1 cellular context compared by ENCODE assay signal in the genomic region with DNA sequence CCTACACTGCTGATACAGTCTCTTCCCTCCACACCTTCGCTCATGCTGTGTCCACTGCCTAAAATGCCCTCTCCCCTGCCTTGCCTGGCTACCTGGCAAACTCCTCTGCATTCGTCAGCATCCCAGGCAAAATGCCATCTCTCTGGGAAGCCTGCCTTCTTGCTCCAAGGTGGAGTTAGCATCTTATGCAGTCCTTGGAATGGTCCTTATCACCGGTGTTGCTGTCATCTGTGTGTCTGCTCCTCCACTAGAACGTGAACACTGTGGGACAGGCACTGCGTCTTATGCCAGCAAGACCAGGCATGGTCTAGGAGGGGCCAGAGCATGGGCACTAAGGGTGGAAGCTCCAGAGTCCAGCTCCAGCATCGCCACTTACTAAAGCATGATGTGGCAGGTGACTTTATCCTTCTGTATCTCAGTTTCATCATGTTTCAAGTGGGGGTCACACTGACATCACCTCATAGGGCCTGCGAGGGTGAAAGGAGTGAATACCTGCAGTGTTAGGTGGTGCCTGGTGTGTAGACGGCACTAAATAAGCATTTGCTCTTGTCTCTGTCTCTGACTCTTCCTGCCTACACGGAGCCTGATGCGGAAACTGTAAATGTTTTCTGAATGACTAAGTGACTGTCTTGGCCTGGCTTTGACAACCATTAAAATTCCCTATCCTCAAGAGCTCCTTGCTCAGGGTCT.
TF ChIP-seq lines count a peak whose summit lies in the region.

No MANE protein-coding gene starts in this region.

TF ChIP-seq in GM23338, 12 proteins besides CTCF, POLR2A, EP300 and RAD21 (continued from another document):
- TF ChIP-seq ZNF462 (CRISPR knock-in tag; IDR thresholded peaks at IDR 0.05) (no peak), CREB1 (CRISPR knock-in tag; IDR thresholded peaks at IDR 0.05; ENCODE audit: low read depth) (no peak), EZH2phosphoT487 (IDR thresholded peaks at IDR 0.05; ENCODE audit: unreplicated experiment) (no peak), JUNB (IDR thresholded peaks at IDR 0.05; ENCODE audit: unreplicated experiment) (no peak)
